In the genomic region with DNA sequence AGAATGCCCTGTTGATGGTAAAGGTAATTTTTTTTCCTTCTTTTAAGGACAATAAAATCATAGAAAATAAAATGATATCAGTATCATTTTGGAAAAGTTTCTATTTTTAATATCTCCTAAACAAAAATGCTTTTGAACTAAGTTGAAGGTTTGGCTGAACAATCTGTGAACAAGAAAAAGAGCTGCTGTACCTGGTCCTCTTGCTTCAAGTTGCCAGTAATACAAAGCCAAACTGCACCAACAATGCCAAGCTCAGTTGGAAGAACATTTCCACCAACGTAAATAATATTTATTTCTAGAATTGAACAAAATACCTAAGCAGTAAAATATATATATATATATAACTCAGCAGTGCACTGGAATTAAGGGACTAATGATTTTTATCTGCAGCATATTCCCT, we compare ENCODE assay signal across 23 cellular contexts.
"Had no signal": no experiment of that assay in that cellular context is flagged by ENCODE, and none has a peak within 500 bp of the region (broad histone marks: within the 10 kb centered on the region; RNA-seq: fewer than 3 reads in every experiment).

No MANE protein-coding gene starts in this region.

- H3K9ac ChIP-seq: neural progenitor cell, parathyroid adenoma had no signal

- H3K27ac ChIP-seq: dorsolateral prefrontal cortex, epithelial cell of prostate, gastrocnemius medialis, neural progenitor cell, parathyroid adenoma, right lobe of liver, thoracic aorta, tibial nerve, upper lobe of left lung had no signal

- H3K4me1 ChIP-seq: neural progenitor cell had no signal

- H3K36me3 ChIP-seq: neural progenitor cell, right lobe of liver, thoracic aorta, tibial nerve, upper lobe of left lung had no signal

- H2AFZ ChIP-seq: neural progenitor cell, parathyroid adenoma had no signal

- DNase-seq: cortex of kidney; dorsolateral prefrontal cortex; effector CD4-positive, alpha-beta T cell; endodermal cell; foreskin fibroblast; gastrocnemius medialis; hypothalamus; immature natural killer cell; mesenchymal stem cell; mucosa of descending colon; naive B cell; right lobe of liver; small intestine; stimulated activated CD4-positive, alpha-beta T cell treated with anti-CD3 and anti-CD28 coated beads, Interleukin-15, amount 100 ng/mL, for 24 hours; stimulated activated CD4-positive, alpha-beta T cell treated with anti-CD3 and anti-CD28 coated beads, Interleukin-2, amount 100 ng/mL, for 48 hours; stimulated activated naive B cell treated with anti-CD40 and anti-IgM and Interleukin-4, amounts not matched to agents 10 μg/mL and 1 μg/mL and 100 μg/mL, for 72 hours; upper lobe of left lung had no signal

- H3K27me3 ChIP-seq: dorsolateral prefrontal cortex, gastrocnemius medialis, neural progenitor cell, right lobe of liver, tibial nerve, upper lobe of left lung had no signal

- H3K9me3 ChIP-seq: gastrocnemius medialis, mucosa of descending colon, right lobe of liver, thoracic aorta, tibial nerve, upper lobe of left lung had no signal

- H3K4me3 ChIP-seq: dorsolateral prefrontal cortex, gastrocnemius medialis, mucosa of descending colon, neural progenitor cell, right lobe of liver, thoracic aorta, tibial nerve, upper lobe of left lung had no signal

- ATAC-seq: esophagus mucosa; gastrocnemius medialis; mucosa of descending colon; right lobe of liver; stimulated activated naive B cell treated with anti-CD40 and anti-IgM and Interleukin-4, amounts not matched to agents 10 μg/mL and 1 μg/mL and 100 μg/mL, for 72 hours had no signal

- H3K4me2 ChIP-seq: neural progenitor cell had no signal
